Comparison of ENCODE assay signal across 1 cellular context in the genomic region with DNA sequence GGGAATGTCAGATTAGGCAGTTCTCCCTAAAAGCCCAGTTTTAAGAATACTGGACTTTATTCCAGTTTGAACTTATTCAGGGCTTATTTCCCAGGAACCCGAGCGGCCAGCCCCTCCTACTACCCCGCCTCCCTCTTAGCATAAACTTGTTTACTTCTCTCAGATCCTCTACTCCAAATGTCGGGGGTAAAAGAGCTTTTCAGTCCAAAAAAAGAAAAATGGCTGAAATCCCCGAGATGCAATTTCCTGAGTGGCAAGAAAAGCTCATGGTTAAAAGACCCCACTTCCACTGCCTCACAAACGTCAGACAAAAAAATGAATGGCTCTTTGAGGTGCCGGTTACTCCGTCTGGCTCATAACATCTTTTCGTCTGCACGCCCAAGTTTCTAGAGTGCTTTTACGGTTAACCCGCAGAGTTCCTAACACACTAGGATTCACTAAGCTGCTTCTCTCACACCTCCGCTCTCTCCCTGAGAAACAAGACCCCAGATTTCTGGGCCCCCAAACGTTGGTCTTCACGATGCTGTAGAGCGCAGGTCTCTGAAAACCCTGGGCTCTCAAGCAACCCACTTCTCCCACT.
A peak's percentile ranks its signal among the peaks of the same experiment; 100 is the strongest.
TF ChIP-seq lines count a peak whose summit lies in the region.

No MANE protein-coding gene starts in this region.

TF ChIP-seq in HEK293, 187 proteins besides CTCF, POLR2A, EP300 and RAD21 (continued from another document):
- TF ChIP-seq, protein P1, sequence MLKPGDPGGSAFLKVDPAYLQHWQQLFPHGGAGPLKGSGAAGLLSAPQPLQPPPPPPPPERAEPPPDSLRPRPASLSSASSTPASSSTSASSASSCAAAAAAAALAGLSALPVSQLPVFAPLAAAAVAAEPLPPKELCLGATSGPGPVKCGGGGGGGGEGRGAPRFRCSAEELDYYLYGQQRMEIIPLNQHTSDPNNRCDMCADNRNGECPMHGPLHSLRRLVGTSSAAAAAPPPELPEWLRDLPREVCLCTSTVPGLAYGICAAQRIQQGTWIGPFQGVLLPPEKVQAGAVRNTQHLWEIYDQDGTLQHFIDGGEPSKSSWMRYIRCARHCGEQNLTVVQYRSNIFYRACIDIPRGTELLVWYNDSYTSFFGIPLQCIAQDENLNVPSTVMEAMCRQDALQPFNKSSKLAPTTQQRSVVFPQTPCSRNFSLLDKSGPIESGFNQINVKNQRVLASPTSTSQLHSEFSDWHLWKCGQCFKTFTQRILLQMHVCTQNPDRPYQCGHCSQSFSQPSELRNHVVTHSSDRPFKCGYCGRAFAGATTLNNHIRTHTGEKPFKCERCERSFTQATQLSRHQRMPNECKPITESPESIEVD (tag by site-specific recombination; IDR thresholded peaks at IDR 0.05), result no peak
- TF ChIP-seq ZNF341 (tag by site-specific recombination; IDR thresholded peaks at IDR 0.05; ENCODE audit: low read depth) (no peak), ZEB2 (tag by site-specific recombination; IDR thresholded peaks at IDR 0.05) (peak; percentile 19; the same call in 1 of the 2 replicates), ZNF221 (tag by site-specific recombination; IDR thresholded peaks at IDR 0.05; ENCODE audit: borderline replicate concordance) (no peak), ZNF768 (tag by site-specific recombination; IDR thresholded peaks at IDR 0.05) (no peak), ZFP3 (tag by site-specific recombination; IDR thresholded peaks at IDR 0.05; ENCODE audit: low read depth) (no peak), ZNF677 (tag by site-specific recombination; IDR thresholded peaks at IDR 0.05) (no peak), ZNF623 (tag by site-specific recombination; IDR thresholded peaks at IDR 0.05) (no peak), ZNF843 (tag by site-specific recombination; IDR thresholded peaks at IDR 0.05) (no peak), HOXC10 (CRISPR knock-in tag; IDR thresholded peaks at IDR 0.05) (no peak), BCL11A (tag by site-specific recombination; IDR thresholded peaks at IDR 0.05; ENCODE audit: low read depth) (no peak)
- TF ChIP-seq, protein P2, sequence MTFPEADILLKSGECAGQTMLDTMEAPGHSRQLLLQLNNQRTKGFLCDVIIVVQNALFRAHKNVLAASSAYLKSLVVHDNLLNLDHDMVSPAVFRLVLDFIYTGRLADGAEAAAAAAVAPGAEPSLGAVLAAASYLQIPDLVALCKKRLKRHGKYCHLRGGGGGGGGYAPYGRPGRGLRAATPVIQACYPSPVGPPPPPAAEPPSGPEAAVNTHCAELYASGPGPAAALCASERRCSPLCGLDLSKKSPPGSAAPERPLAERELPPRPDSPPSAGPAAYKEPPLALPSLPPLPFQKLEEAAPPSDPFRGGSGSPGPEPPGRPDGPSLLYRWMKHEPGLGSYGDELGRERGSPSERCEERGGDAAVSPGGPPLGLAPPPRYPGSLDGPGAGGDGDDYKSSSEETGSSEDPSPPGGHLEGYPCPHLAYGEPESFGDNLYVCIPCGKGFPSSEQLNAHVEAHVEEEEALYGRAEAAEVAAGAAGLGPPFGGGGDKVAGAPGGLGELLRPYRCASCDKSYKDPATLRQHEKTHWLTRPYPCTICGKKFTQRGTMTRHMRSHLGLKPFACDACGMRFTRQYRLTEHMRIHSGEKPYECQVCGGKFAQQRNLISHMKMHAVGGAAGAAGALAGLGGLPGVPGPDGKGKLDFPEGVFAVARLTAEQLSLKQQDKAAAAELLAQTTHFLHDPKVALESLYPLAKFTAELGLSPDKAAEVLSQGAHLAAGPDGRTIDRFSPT (tag by site-specific recombination; IDR thresholded peaks at IDR 0.05), result no peak
